8 cellular contexts compared by ENCODE assay signal in genomic region chr7:103348452-103348851, GRCh38. TPM values are rescaled to one million over a fixed set of nuclear protein-coding genes. Genes with fewer than 3 reads are reported as not detected.
DNase-seq lines count a peak whose midpoint lies in the region; ATAC-seq, FAIRE-seq and TF ChIP-seq lines count a peak whose summit lies in the region.

No MANE protein-coding gene starts in this region.

- H3K4me2 ChIP-seq in K562 (ENCODE audit: insufficient read depth, low read length): peak overlapping the region; percentile 94

- H3K36me3 ChIP-seq in ACC112 (ENCODE audit: insufficient read depth, low read length) (peaks cover 8% of the 10 kb centered on the region; the same call in 1 of the 2 replicates), HUES48 (ENCODE audit: control insufficient read depth, insufficient read depth, low read length) (peaks cover 32% of the 10 kb centered on the region), K562 (ENCODE audit: control insufficient read depth, insufficient read depth, low read length) (peaks cover 41% of the 10 kb centered on the region)

- peak overlapping the region; percentile 85 for H3K27ac Mint-ChIP-seq in mesothelial cell of epicardium

- no peaks in the 10 kb centered on the region for H3K9me1 ChIP-seq in K562 (ENCODE audit: control insufficient read depth, insufficient read depth, low read length)

- peaks cover 2% of the 10 kb centered on the region for H3K36me3 Mint-ChIP-seq in mesothelial cell of epicardium

- H3K79me2 ChIP-seq in ACC112 (ENCODE audit: control insufficient read depth, insufficient read depth, low read length, unreplicated experiment) (peaks cover 80% of the 10 kb centered on the region), K562 (ENCODE audit: control insufficient read depth, insufficient read depth, low read length) (peaks cover 87% of the 10 kb centered on the region)

- POLR2A ChIA-PET in K562 (lab: Yijun Ruan, JAX): interaction anchor here (0.7 to 1.4 kb wide), 5 partner anchors 8 to 45 kb away, joined by 3 to 5 read pairs (median 4); no protein-coding TSS in a partner anchor

- CTCF ChIA-PET in K562 (lab: Yijun Ruan, JAX; ENCODE audit: low intra/inter-chr PET ratio): no interaction called here

- ATAC-seq in K562: peak; percentile 2; the same call in 2 of the 3 replicates

- H3K9ac ChIP-seq in HUES48 (ENCODE audit: low read depth, low read length) (no peak overlapping the region), K562 (ENCODE audit: insufficient read depth in 1 of 2, low read depth in 2 of 2, low read length in 2 of 2) (peak overlapping the region; percentile 82 to 99)

- H3K9me3 ChIP-seq in HUES48 (ENCODE audit: control insufficient read depth, insufficient read depth, low read length): no peaks in the 10 kb centered on the region
- no peaks in the 10 kb centered on the region for H3K9me3 ChIP-seq in K562 (replicated peaks; ENCODE audit: control insufficient read depth, insufficient read depth, low read depth, low read length)

- peaks cover 27% of the 10 kb centered on the region for H3K4me1 Mint-ChIP-seq in mesothelial cell of epicardium

- H3K27ac ChIP-seq in ACC112 (ENCODE audit: low read depth, low read length) (no peak overlapping the region), HUES48 (ENCODE audit: low read depth, low read length) (no peak overlapping the region), K562 (ENCODE audit: extremely low read depth, low read depth, low read length) (peak overlapping the region; percentile 96), caudate nucleus (ENCODE audit: low read depth, low read length) (no peak overlapping the region)

- H2AFZ ChIP-seq in ACC112 (ENCODE audit: low read length, unreplicated experiment) (no peak overlapping the region), K562 (ENCODE audit: low read depth, low read length) (no peak overlapping the region)

- H3K27me3 Mint-ChIP-seq in mesothelial cell of epicardium (ENCODE audit: low read depth): no peaks in the 10 kb centered on the region

- TF ChIP-seq CTCF in K562 (IDR thresholded peaks at IDR 0.05 in 2 of 3, conservative IDR thresholded peaks at IDR 0.05 in 1 of 3; ENCODE audit: insufficient read depth in 2 of 3, low read depth in 1 of 3, low read length in 3 of 3): no peak
- no peak for TF ChIP-seq CTCF in mesothelial cell of epicardium (IDR thresholded peaks at IDR 0.05; ENCODE audit: unreplicated experiment)

- in situ Hi-C loops in K562 (cut with MboI): no loop called here

- H3K9me3 Mint-ChIP-seq in mesothelial cell of epicardium: no peaks in the 10 kb centered on the region

- H4K20me1 ChIP-seq in K562 (replicated peaks; ENCODE audit: control insufficient read depth, insufficient read depth, low read length): no peaks in the 10 kb centered on the region; the same call in 1 of the 2 replicates

- peaks cover 22% of the 10 kb centered on the region for H3K4me1 ChIP-seq in ACC112 (ENCODE audit: control insufficient read depth, insufficient read depth, low read length, unreplicated experiment)
- H3K4me1 ChIP-seq in HUES48 (ENCODE audit: control insufficient read depth, insufficient read depth, low read length): peaks cover 11% of the 10 kb centered on the region; the same call in 1 of the 2 replicates
- peaks cover 8 to 12% of the 10 kb centered on the region in 2 experiments; a peak in 3 of 5 replicates for H3K4me1 ChIP-seq in K562 (replicated peaks in 1 of 2; ENCODE audit: control insufficient read depth in 2 of 2, insufficient read depth in 2 of 2, low read length in 2 of 2)

- no peaks in the 10 kb centered on the region for H3K27me3 ChIP-seq in ACC112 (ENCODE audit: insufficient read depth, low read length)
- no peaks in the 10 kb centered on the region for H3K27me3 ChIP-seq in HUES48 (ENCODE audit: control insufficient read depth, insufficient read depth, low read length)
- no peaks in the 10 kb centered on the region for H3K27me3 ChIP-seq in K562 (ENCODE audit: control insufficient read depth in 2 of 2, insufficient read depth in 2 of 2, low read length in 2 of 2)

- no peak for FAIRE-seq in K562 (lab: Jason Lieb, UNC)

- H3K4me3 ChIP-seq in ACC112 (ENCODE audit: low read depth, low read length) (peak overlapping the region; percentile 96), HUES48 (ENCODE audit: low read depth, low read length) (peak overlapping the region; percentile 99), K562 (peak overlapping the region; percentile 83)

- intact Hi-C loops in K562 (cut with micrococcal nuclease): loop anchor here (5.0 kb wide), 1 partner anchor 51 kb away; the partner anchor contains the start of gene PMPCB

- 0% methylated on average over 13 of the region's 13 CpGs for WGBS in K562 (ENCODE audit: insufficient coverage, low coverage, missing lambda C conversion rate)

- TF ChIP-seq EP300 in K562 (IDR thresholded peaks at IDR 0.05; ENCODE audit: low read length): no peak

- no peak for TF ChIP-seq POLR2A in K562 (conservative IDR thresholded peaks at IDR 0.05)

- peak overlapping the region; percentile 100 for H3K4me3 Mint-ChIP-seq in mesothelial cell of epicardium

- TF ChIP-seq RAD21 in K562 (CRISPR knock-in tag; conservative IDR thresholded peaks at IDR 0.05 in 1 of 2, IDR thresholded peaks at IDR 0.05 in 1 of 2): no peak

- DNase-seq in K562 (ENCODE audit: extremely low read depth in 1 of 4, low spot score in 3 of 4): peak in 1 of 4 experiments; percentile 36
- no peak for DNase-seq in mesothelial cell of epicardium (ENCODE audit: low spot score in 2 of 2, unreplicated experiment in 2 of 2)
- DNase-seq in hippocampal formation (lab: John Stamatoyannopoulos, UW): no peak
- DNase-seq in NOMO-1 treated with dmso at 0.1 percent for 144 hours (lab: John Stamatoyannopoulos, UW; ENCODE audit: unreplicated experiment): no peak
- no peak for DNase-seq in NCI-H524 treated with DMSO at 0.1 percent for 48 hours (lab: John Stamatoyannopoulos, UW)
- DNase-seq in caudate nucleus (lab: John Stamatoyannopoulos, UW): no peak

- no TSS peak for BruUV-seq in K562 (replicated peaks; lab: Mats Ljungman, UMichigan)

RNA-seq across cellular contexts. Expression of gene PSMC2, which starts 1.0 kb away (rescaled TPM):
- total RNA-seq in K562 (2011; cell fraction: chromatin; rRNA removed; ENCODE audit: low replicate concordance): 67.8 and 126 TPM in 2 replicates
- 33.0 and 45.1 TPM in 2 replicates for total RNA-seq in K562 (2011; cell fraction: nucleolus; rRNA removed)
- total RNA-seq in K562 (2011; cell fraction: nucleoplasm; rRNA removed): 84.2 and 96.5 TPM in 2 replicates
- total RNA-seq in K562 (2014; rRNA removed): 300 and 362 TPM in 2 replicates
- total RNA-seq in K562 (2014; rRNA removed; fragmentation: Illumina TruSeq; extraction: Trizol): 511 and 556 TPM in 2 replicates
- total RNA-seq in K562 (2015; rRNA removed; fragmentation: Illumina TruSeq; extraction: Trizol): 468 and 484 TPM in 2 replicates
- 316 and 323 TPM in 2 replicates for total RNA-seq in K562 (2021)
- 247 and 465 TPM in 2 replicates for polyA plus RNA-seq in K562 (2011; rRNA removed)
- polyA plus RNA-seq in K562 (2011; cell fraction: cytosol; rRNA removed): 128 and 155 TPM in 2 replicates
- polyA plus RNA-seq in K562 (2011; cell fraction: nucleus; rRNA removed): 85.4 and 98.2 TPM in 2 replicates
- polyA plus RNA-seq in K562 (2012): 290 and 472 TPM in 2 replicates
- 509 and 567 TPM in 2 replicates for polyA plus RNA-seq in K562 (2014; fragmentation: Illumina TruSeq; extraction: Trizol)
- 1,000 to 10,000 TPM in 1 of 2 experiments, 100 to 1,000 TPM in 1; 861 to 1,105 TPM for polyA plus RNA-seq in K562 (2014; fragmentation: Nextera tagmentation; extraction: Ambion mirVana)
- 383 and 534 TPM in 2 replicates for polyA plus RNA-seq in K562 (2014; rRNA removed)
- 274 and 443 TPM in 2 replicates for polyA minus RNA-seq in K562 (2011; rRNA and poly(A)+ RNA removed)
- polyA minus RNA-seq in K562 (2011; cell fraction: cytosol; rRNA and poly(A)+ RNA removed): 58.8 and 124 TPM in 2 replicates
- 18.4 and 35.9 TPM in 2 replicates for polyA minus RNA-seq in K562 (2011; cell fraction: nucleus; rRNA and poly(A)+ RNA removed)
- 86.5 to 89.0 TPM (median 87.0 TPM) in 3 replicates for total RNA-seq in mesothelial cell of epicardium

RNA-seq across cellular contexts. Expression of gene DNAJC2, which starts 3.9 kb away (rescaled TPM):
- 55.1 and 197 TPM in 2 replicates for total RNA-seq in K562 (2011; cell fraction: chromatin; rRNA removed; ENCODE audit: low replicate concordance)
- 30.4 and 35.0 TPM in 2 replicates for total RNA-seq in K562 (2011; cell fraction: nucleolus; rRNA removed)
- total RNA-seq in K562 (2011; cell fraction: nucleoplasm; rRNA removed): 55.2 and 90.0 TPM in 2 replicates
- 62.5 and 64.6 TPM in 2 replicates for total RNA-seq in K562 (2014; rRNA removed)
- total RNA-seq in K562 (2014; rRNA removed; fragmentation: Illumina TruSeq; extraction: Trizol): 134 and 141 TPM in 2 replicates
- total RNA-seq in K562 (2015; rRNA removed; fragmentation: Illumina TruSeq; extraction: Trizol): 142 and 152 TPM in 2 replicates
- 82.9 and 92.1 TPM in 2 replicates for total RNA-seq in K562 (2021)
- polyA plus RNA-seq in K562 (2011; rRNA removed): 65.2 and 86.9 TPM in 2 replicates
- polyA plus RNA-seq in K562 (2011; cell fraction: cytosol; rRNA removed): 11.7 and 12.3 TPM in 2 replicates
- polyA plus RNA-seq in K562 (2011; cell fraction: nucleus; rRNA removed): 93.5 and 113 TPM in 2 replicates
- polyA plus RNA-seq in K562 (2012): 49.1 and 68.8 TPM in 2 replicates
- 121 and 157 TPM in 2 replicates for polyA plus RNA-seq in K562 (2014; fragmentation: Illumina TruSeq; extraction: Trizol)
- polyA plus RNA-seq in K562 (2014; fragmentation: Nextera tagmentation; extraction: Ambion mirVana): 10 to 100 TPM; 40.2 to 40.4 TPM
- 97.3 and 118 TPM in 2 replicates for polyA plus RNA-seq in K562 (2014; rRNA removed)
- 52.3 and 65.5 TPM in 2 replicates for polyA minus RNA-seq in K562 (2011; rRNA and poly(A)+ RNA removed)
- 13.1 and 15.6 TPM in 2 replicates for polyA minus RNA-seq in K562 (2011; cell fraction: cytosol; rRNA and poly(A)+ RNA removed)
- 42.9 and 53.8 TPM in 2 replicates for polyA minus RNA-seq in K562 (2011; cell fraction: nucleus; rRNA and poly(A)+ RNA removed)
- total RNA-seq in mesothelial cell of epicardium: 31.1 to 36.0 TPM (median 31.1 TPM) in 3 replicates

RNA-seq across cellular contexts. Expression of gene PMPCB, which starts 51.2 kb away (rescaled TPM):
- total RNA-seq in K562 (2011; cell fraction: chromatin; rRNA removed; ENCODE audit: low replicate concordance): 64.6 and 120 TPM in 2 replicates
- 41.2 and 44.6 TPM in 2 replicates for total RNA-seq in K562 (2011; cell fraction: nucleolus; rRNA removed)
- 67.7 and 74.3 TPM in 2 replicates for total RNA-seq in K562 (2011; cell fraction: nucleoplasm; rRNA removed)
- total RNA-seq in K562 (2014; rRNA removed) (58.6 and 61.2 TPM in 2 replicates), K562 (2014; rRNA removed; fragmentation: Illumina TruSeq; extraction: Trizol) (105 and 120 TPM in 2 replicates), K562 (2015; rRNA removed; fragmentation: Illumina TruSeq; extraction: Trizol) (84.4 and 92.9 TPM in 2 replicates), K562 (2021) (85.7 and 92.1 TPM in 2 replicates), mesothelial cell of epicardium (64.0 to 68.6 TPM (median 65.1 TPM) in 3 replicates)
- polyA plus RNA-seq in K562 (2011; rRNA removed) (120 and 179 TPM in 2 replicates), K562 (2014; fragmentation: Illumina TruSeq; extraction: Trizol) (96.8 and 116 TPM in 2 replicates), K562 (2014; fragmentation: Nextera tagmentation; extraction: Ambion mirVana) (100 to 1,000 TPM; 169 to 209 TPM), K562 (2014; rRNA removed) (90.0 and 108 TPM in 2 replicates)
- polyA plus RNA-seq in K562 (2011; cell fraction: cytosol; rRNA removed): 46.2 and 77.3 TPM in 2 replicates
- 143 and 238 TPM in 2 replicates for polyA plus RNA-seq in K562 (2011; cell fraction: nucleus; rRNA removed)
- polyA plus RNA-seq in K562 (2012): 104 and 147 TPM in 2 replicates
- 60.2 and 77.9 TPM in 2 replicates for polyA minus RNA-seq in K562 (2011; rRNA and poly(A)+ RNA removed)
- polyA minus RNA-seq in K562 (2011; cell fraction: cytosol; rRNA and poly(A)+ RNA removed): 19.1 and 40.1 TPM in 2 replicates
- polyA minus RNA-seq in K562 (2011; cell fraction: nucleus; rRNA and poly(A)+ RNA removed): 22.1 and 32.7 TPM in 2 replicates
